Comparison of ENCODE assay signal across 8 cellular contexts in the genomic region with DNA sequence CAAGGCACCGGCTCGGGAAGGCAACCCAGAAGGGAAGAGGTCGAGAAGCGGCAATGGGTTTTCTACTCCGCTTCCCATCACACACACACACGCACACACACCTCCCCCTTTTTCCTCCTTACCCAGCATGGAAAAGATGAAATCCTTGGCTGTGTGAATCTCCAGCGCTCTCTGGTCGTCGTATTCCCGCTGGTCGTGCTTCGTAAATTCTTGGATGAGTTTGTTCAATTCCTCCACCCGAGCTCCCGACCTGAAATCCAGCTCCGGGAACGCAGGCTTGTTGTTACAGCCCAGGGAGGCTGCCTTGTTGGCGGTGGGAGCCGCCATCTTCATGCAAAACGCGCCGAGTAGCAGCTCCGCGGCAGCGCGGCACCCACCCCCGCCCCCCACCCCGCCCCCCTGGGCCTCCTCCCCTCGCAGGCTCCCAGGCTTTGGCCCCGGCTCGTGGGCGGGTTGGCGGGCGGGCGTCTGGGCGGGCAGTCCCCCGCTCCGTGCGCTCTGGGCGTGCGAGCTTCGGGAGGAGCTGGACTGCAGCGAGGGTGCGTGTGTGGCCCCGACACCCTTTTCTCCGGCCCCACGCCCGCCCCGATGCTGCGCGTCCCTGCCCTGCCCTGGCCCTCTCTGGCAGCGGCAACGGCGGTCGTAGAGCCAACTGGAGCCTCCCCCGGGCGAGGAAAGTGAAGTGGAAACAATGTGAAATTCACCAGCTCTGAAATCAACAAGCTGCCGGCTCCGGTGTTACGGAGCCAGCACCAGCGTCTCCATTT. TPM values are rescaled to one million over a fixed set of nuclear protein-coding genes. Genes with fewer than 3 reads are reported as not detected.
DNase-seq lines count a peak whose midpoint lies in the region; ATAC-seq, FAIRE-seq and TF ChIP-seq lines count a peak whose summit lies in the region.

A gene with protein sequence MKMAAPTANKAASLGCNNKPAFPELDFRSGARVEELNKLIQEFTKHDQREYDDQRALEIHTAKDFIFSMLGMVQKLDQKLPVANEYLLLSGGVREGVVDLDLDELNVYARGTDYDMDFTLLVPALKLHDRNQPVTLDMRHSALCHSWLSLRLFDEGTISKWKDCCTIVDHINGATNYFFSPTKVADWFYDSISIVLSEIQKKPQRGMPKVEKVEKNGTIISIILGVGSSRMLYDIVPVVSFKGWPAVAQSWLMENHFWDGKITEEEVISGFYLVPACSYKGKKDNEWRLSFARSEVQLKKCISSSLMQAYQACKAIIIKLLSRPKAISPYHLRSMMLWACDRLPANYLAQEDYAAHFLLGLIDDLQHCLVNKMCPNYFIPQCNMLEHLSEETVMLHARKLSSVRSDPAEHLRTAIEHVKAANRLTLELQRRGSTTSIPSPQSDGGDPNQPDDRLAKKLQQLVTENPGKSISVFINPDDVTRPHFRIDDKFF (minus strand): TSS at position 349 of the 767 bp plus-strand sequence. CDS start 16 bp downstream, at position 333.

- H3K9me3 ChIP-seq in HepG2 (ENCODE audit: low read length): no peaks in the 10 kb centered on the region

- H3K79me2 ChIP-seq in HepG2 (ENCODE audit: insufficient read depth, low read length): no peaks in the 10 kb centered on the region

- peak within 1 kb of the TSS; percentile 54 to 97 (median 83) for H3K4me3 ChIP-seq in dorsolateral prefrontal cortex
- peak within 1 kb of the TSS; percentile 82 to 94 (median 89) for H3K4me3 ChIP-seq in HepG2 (replicated peaks in 1 of 3; ENCODE audit: insufficient read depth in 1 of 3, low read depth in 2 of 3, low read length in 3 of 3)

- H4K20me1 ChIP-seq in HepG2 (ENCODE audit: insufficient read depth, low read length): 0 out of 2 replicates have a peak, but pooled peaks cover 8% of the 10 kb centered on the region

- H3K27me3 ChIP-seq in dorsolateral prefrontal cortex (no peaks in the 10 kb centered on the region), HepG2 (ENCODE audit: control insufficient read depth in 1 of 2, insufficient read depth in 2 of 2, low read length in 2 of 2) (peaks cover 0 to 28% of the 10 kb centered on the region in 2 experiments; a peak in 2 of 5 replicates)

- peaks cover 16% of the 10 kb centered on the region for H3K4me1 ChIP-seq in HepG2 (ENCODE audit: insufficient read depth, low read length)

- peak within 1 kb of the TSS; percentile 62 to 98 (median 95) for H3K27ac ChIP-seq in dorsolateral prefrontal cortex
- H3K27ac ChIP-seq in HepG2 (ENCODE audit: extremely low read length, insufficient read depth, low read length): no peak within 1 kb of the TSS

- ATAC-seq in HG03196 (IDR thresholded peaks at IDR 0.05; ENCODE audit: unreplicated experiment) (peak; percentile 56), HepG2 (peak; percentile 80)

- TF ChIP-seq CTCF in dorsolateral prefrontal cortex (IDR thresholded peaks at IDR 0.05 in 54 of 56, conservative IDR thresholded peaks at IDR 0.05 in 2 of 56; ENCODE audit: low read depth in 1 of 56, partially characterized antibody in 56 of 56): peak in 18 of 56 donors; percentile 7 to 48 (median 34)
- no peak for TF ChIP-seq CTCF in HepG2 (CRISPR knock-in tag; IDR thresholded peaks at IDR 0.05)

- in situ Hi-C loops in HepG2 (cut with HindIII; ENCODE audit: extremely low pct_ligation_motif_present, low pct_unique_long_range_greater_than_20kb): loop anchor here (25.0 kb wide), 1 partner anchor 670 kb away; a partner anchor contains a TSS

- H2AFZ ChIP-seq in HepG2 (ENCODE audit: low read length): peak within 1 kb of the TSS; percentile 45

- intact Hi-C loops in dorsolateral prefrontal cortex (cut with DNase I): loop anchor here (2.0 to 10.0 kb wide), 6 partner anchors 100 to 675 kb away; a partner anchor contains a TSS
- intact Hi-C loops in HepG2 (cut with micrococcal nuclease; ENCODE audit: unreplicated experiment): loop anchor here (2.0 to 10.0 kb wide), 4 partner anchors 40 to 123 kb away; no protein-coding TSS in a partner anchor

- H3K36me3 ChIP-seq in HepG2 (replicated peaks in 1 of 2; ENCODE audit: control insufficient read depth in 1 of 2, insufficient read depth in 2 of 2, low read length in 2 of 2): no peaks in the 10 kb centered on the region

- WGBS in HepG2 (ENCODE audit: low lambda C conversion rate): under 1% methylated on average over 17 of the region's 60 CpGs

- no peak for TF ChIP-seq RAD21 in HepG2 (CRISPR knock-in tag; IDR thresholded peaks at IDR 0.05)

- POLR2A ChIA-PET in HepG2 (lab: Yijun Ruan, JAX): interaction anchor here (1.1 to 2.7 kb wide), 5 partner anchors 19 to 38 kb away, joined by 3 to 25 read pairs (median 7); no protein-coding TSS in a partner anchor

- FAIRE-seq in HepG2 (lab: Jason Lieb, UNC): no peak

- H3K9ac ChIP-seq in HepG2 (ENCODE audit: insufficient read depth, low read depth, low read length): peak within 1 kb of the TSS; percentile 66

- DNase-seq in Ammon's horn (ENCODE audit: low spot score) (peak; percentile 86), NCI-H345 treated with DMSO at 0.1 percent for 48 hours (lab: John Stamatoyannopoulos, UW; ENCODE audit: unreplicated experiment) (peak; percentile 91), dorsolateral prefrontal cortex (peak; percentile 38 to 81 (median 70)), HepG2 (ENCODE audit: low spot score) (peak; percentile 47)
- DNase-seq in activated CD4-positive, alpha-beta T cell treated with anti-CD3 and anti-CD28 coated beads, Interleukin-2, amount 50 U/mL, for 4 hours: peak; percentile 51 to 57
- DNase-seq in stimulated activated CD4-positive, alpha-beta T cell treated with anti-CD3 and anti-CD28 coated beads, Interleukin-4, amount 100 ng/mL, for 1 hour: peak; percentile 55

- peak within 1 kb of the TSS; percentile 81 for H3K4me2 ChIP-seq in HepG2 (ENCODE audit: low read depth, low read length)

- TF ChIP-seq EP300 in HepG2 (IDR thresholded peaks at IDR 0.05; ENCODE audit: low read depth in 2 of 2, low read length in 2 of 2): no peak
- TF ChIP-seq EP300 in HepG2 (CRISPR knock-in tag; IDR thresholded peaks at IDR 0.05; ENCODE audit: borderline replicate concordance): no peak

- CTCF ChIA-PET in HepG2 (lab: Yijun Ruan, JAX; ENCODE audit: low intra/inter-chr PET ratio, low total read pairs): no interaction called here

- BruUV-seq in HepG2 (replicated peaks; lab: Mats Ljungman, UMichigan): no TSS peak

- TF ChIP-seq POLR2A in GM19193 (IDR thresholded peaks at IDR 0.05; ENCODE audit: extremely low read depth, insufficient read depth, insufficient read length) (peak; percentile 54), HepG2 (IDR thresholded peaks at IDR 0.05; ENCODE audit: insufficient read depth in 1 of 2, low read depth in 2 of 2, low read length in 2 of 2) (peak; percentile 19 to 35; a peak in 1 of 4 replicates)

TF ChIP-seq in HepG2, 621 proteins besides CTCF, POLR2A, EP300 and RAD21 (continues in another document):
- TF ChIP-seq, protein P1, sequence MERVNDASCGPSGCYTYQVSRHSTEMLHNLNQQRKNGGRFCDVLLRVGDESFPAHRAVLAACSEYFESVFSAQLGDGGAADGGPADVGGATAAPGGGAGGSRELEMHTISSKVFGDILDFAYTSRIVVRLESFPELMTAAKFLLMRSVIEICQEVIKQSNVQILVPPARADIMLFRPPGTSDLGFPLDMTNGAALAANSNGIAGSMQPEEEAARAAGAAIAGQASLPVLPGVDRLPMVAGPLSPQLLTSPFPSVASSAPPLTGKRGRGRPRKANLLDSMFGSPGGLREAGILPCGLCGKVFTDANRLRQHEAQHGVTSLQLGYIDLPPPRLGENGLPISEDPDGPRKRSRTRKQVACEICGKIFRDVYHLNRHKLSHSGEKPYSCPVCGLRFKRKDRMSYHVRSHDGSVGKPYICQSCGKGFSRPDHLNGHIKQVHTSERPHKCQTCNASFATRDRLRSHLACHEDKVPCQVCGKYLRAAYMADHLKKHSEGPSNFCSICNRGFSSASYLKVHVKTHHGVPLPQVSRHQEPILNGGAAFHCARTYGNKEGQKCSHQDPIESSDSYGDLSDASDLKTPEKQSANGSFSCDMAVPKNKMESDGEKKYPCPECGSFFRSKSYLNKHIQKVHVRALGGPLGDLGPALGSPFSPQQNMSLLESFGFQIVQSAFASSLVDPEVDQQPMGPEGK (CRISPR knock-in tag; IDR thresholded peaks at IDR 0.05): peak; percentile 24; the same call in 1 of the 2 replicates
- TF ChIP-seq NFKB2 (CRISPR knock-in tag; IDR thresholded peaks at IDR 0.05; ENCODE audit: borderline replicate concordance): peak; percentile 44; the same call in 1 of the 2 replicates
- TF ChIP-seq ZSCAN31 (CRISPR knock-in tag; IDR thresholded peaks at IDR 0.05; ENCODE audit: low read depth): 0 out of 2 replicates have a peak, but pooled peaks have one; percentile 32
- peak; percentile 60; the same call in 1 of the 2 replicates for TF ChIP-seq BCL6 (CRISPR knock-in tag; IDR thresholded peaks at IDR 0.05)
- TF ChIP-seq ZNF768 (CRISPR knock-in tag; IDR thresholded peaks at IDR 0.05): peak; percentile 73; the same call in 1 of the 2 replicates
- no peak for TF ChIP-seq FOXA1 (IDR thresholded peaks at IDR 0.05)
- TF ChIP-seq FOXA1 (CRISPR knock-in tag; IDR thresholded peaks at IDR 0.05): 0 out of 2 replicates have a peak, but pooled peaks have one; percentile 12

RNA-seq across cellular contexts. Expression of the gene that starts here (rescaled TPM):
- total RNA-seq in dorsolateral prefrontal cortex (10 to 100 TPM in 32 of 120 experiments, 1 to 10 TPM in 88; 3.8 to 14.3 (median 8.3) TPM), HepG2 (2016; rRNA removed; fragmentation: Illumina TruSeq; extraction: Trizol) (1.6 and 2.8 TPM in 2 replicates)
- total RNA-seq in HepG2 (2016; cell fraction: cytosol; rRNA removed; fragmentation: Illumina TruSeq; extraction: Trizol; ENCODE audit: low read depth): 0.26 and 0.40 TPM in 2 replicates
- 2.0 and 2.4 TPM in 2 replicates for total RNA-seq in HepG2 (2016; cell fraction: insoluble cytoplasmic fraction; rRNA removed; fragmentation: Illumina TruSeq; extraction: Trizol)
- total RNA-seq in HepG2 (2016; cell fraction: membrane; rRNA removed; fragmentation: Illumina TruSeq; extraction: Trizol): 0.93 and 1.1 TPM in 2 replicates
- 1.3 and 1.9 TPM in 2 replicates for total RNA-seq in HepG2 (2016; cell fraction: nucleus; rRNA removed; fragmentation: Illumina TruSeq; extraction: Trizol)
- polyA plus RNA-seq in HepG2 (2011; rRNA removed): 0.85 and 0.90 TPM in 2 replicates
- 0.62 and 0.71 TPM in 2 replicates for polyA plus RNA-seq in HepG2 (2011; cell fraction: cytosol; rRNA removed)
- polyA plus RNA-seq in HepG2 (2011; cell fraction: nucleus; rRNA removed): 0.37 and 0.73 TPM in 2 replicates
- 0.79 and 0.98 TPM in 2 replicates for polyA plus RNA-seq in HepG2 (2012)
- 0.07 and 0.15 TPM in 2 replicates for polyA plus RNA-seq in HepG2 (2016; cell fraction: cytosol; fragmentation: Illumina TruSeq; extraction: Trizol; ENCODE audit: low read depth)
- 1.9 TPM in 2 replicates for polyA plus RNA-seq in HepG2 (2016; cell fraction: insoluble cytoplasmic fraction; fragmentation: Illumina TruSeq; extraction: Trizol; ENCODE audit: low read depth)
- 0.37 and 0.52 TPM in 2 replicates for polyA plus RNA-seq in HepG2 (2016; cell fraction: membrane; fragmentation: Illumina TruSeq; extraction: Trizol; ENCODE audit: low read depth)
- 1.1 and 1.4 TPM in 2 replicates for polyA plus RNA-seq in HepG2 (2016; cell fraction: nucleus; fragmentation: Illumina TruSeq; extraction: Trizol; ENCODE audit: insufficient read depth, low read depth)
- polyA minus RNA-seq in HepG2 (2011; rRNA and poly(A)+ RNA removed; ENCODE audit: low replicate concordance): 2.4 and 4.8 TPM in 2 replicates
- polyA minus RNA-seq in HepG2 (2011; cell fraction: cytosol; rRNA and poly(A)+ RNA removed): 0.97 and 1.3 TPM in 2 replicates
- 2.4 and 3.6 TPM in 2 replicates for polyA minus RNA-seq in HepG2 (2011; cell fraction: nucleus; rRNA and poly(A)+ RNA removed)
